1 cellular context compared by ENCODE assay signal in the genomic region with DNA sequence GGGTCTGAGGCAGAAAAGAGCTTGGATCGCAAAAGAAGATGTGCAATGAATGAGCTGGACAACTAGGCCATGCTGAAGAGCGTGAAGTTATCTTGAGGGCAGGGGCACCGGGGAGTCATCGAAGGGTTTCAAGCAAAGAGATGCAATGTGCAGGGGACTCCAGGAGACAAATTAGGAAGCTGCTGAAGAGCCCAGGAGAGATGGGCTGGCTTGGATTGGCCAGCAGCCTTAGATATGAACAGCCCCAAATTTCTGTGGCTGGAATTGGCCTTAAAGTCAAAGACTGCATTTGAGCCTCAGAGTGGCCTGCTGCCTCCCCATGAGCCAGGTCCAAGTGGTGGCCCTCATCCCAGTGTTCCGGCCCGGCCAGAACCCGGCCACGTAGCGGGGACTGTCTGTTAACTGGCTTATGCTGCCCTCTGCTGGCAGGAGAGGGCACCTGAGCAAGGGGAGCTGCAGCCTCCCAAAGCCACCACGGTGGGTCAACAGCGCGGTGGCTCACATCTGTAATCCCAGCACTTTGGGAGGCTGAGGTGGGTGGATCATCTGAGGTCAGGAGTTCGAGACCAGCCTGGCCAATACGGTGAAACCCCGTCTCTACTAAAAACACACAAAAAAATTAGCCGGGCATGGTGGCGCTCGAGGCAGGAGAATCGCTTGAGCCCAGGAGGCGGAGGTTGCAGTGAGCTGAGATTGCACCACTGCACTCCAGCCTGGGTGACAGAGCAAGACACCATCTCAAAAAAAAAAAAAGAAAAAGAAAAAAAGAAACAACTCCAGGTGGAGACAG.
TF ChIP-seq lines count a peak whose summit lies in the region.

No MANE protein-coding gene starts in this region.

TF ChIP-seq in HEK293, 187 proteins besides CTCF, POLR2A, EP300 and RAD21 (continued from another document):
- TF ChIP-seq ZNF639 (tag by site-specific recombination; IDR thresholded peaks at IDR 0.05) (0 out of 2 replicates have a peak, but pooled peaks have one; percentile 27), GLIS1 (tag by site-specific recombination; IDR thresholded peaks at IDR 0.05) (peak; percentile 67), PRDM10 (tag by site-specific recombination; IDR thresholded peaks at IDR 0.05) (0 out of 2 replicates have a peak, but pooled peaks have one; percentile 33), KLF1 (tag by site-specific recombination; IDR thresholded peaks at IDR 0.05) (peak; percentile 25; the same call in 1 of the 2 replicates), YY2 (tag by site-specific recombination; IDR thresholded peaks at IDR 0.05) (peak; percentile 38; the same call in 1 of the 2 replicates), ZBTB17 (tag by site-specific recombination; IDR thresholded peaks at IDR 0.05) (peak; percentile 94), SP2 (tag by site-specific recombination; IDR thresholded peaks at IDR 0.05) (0 out of 2 replicates have a peak, but pooled peaks have one; percentile 4), EGR2 (tag by site-specific recombination; IDR thresholded peaks at IDR 0.05; ENCODE audit: low read depth) (peak; percentile 88), ZBTB10 (tag by site-specific recombination; IDR thresholded peaks at IDR 0.05) (0 out of 2 replicates have a peak, but pooled peaks have one; percentile 25), ZNF518A (tag by site-specific recombination; conservative IDR thresholded peaks at IDR 0.05; ENCODE audit: low read depth) (peak; percentile 25; the same call in 1 of the 2 replicates), KLF8 (tag by site-specific recombination; IDR thresholded peaks at IDR 0.05) (peak; percentile 67; the same call in 1 of the 2 replicates), KLF7 (tag by site-specific recombination; IDR thresholded peaks at IDR 0.05; ENCODE audit: borderline replicate concordance) (peak; percentile 49; the same call in 1 of the 2 replicates), ZNF600 (tag by site-specific recombination; IDR thresholded peaks at IDR 0.05) (peak; percentile 67; the same call in 1 of the 2 replicates), KLF9 (tag by site-specific recombination; IDR thresholded peaks at IDR 0.05; ENCODE audit: low read depth) (peak; percentile 28; the same call in 1 of the 2 replicates), KLF17 (tag by site-specific recombination; IDR thresholded peaks at IDR 0.05) (peak; percentile 53; the same call in 1 of the 2 replicates), ZSCAN30 (tag by site-specific recombination; IDR thresholded peaks at IDR 0.05) (0 out of 2 replicates have a peak, but pooled peaks have one; percentile 35), BCL11A (tag by site-specific recombination; IDR thresholded peaks at IDR 0.05; ENCODE audit: low read depth) (peak; percentile 19; the same call in 1 of the 2 replicates), ZBTB6 (tag by site-specific recombination; IDR thresholded peaks at IDR 0.05) (0 out of 2 replicates have a peak, but pooled peaks have one; percentile 52), ZNF664 (tag by site-specific recombination; IDR thresholded peaks at IDR 0.05) (0 out of 2 replicates have a peak, but pooled peaks have one; percentile 25), GLIS2 (tag by site-specific recombination; IDR thresholded peaks at IDR 0.05) (peak; percentile 65; the same call in 1 of the 2 replicates), ZNF785 (tag by site-specific recombination; IDR thresholded peaks at IDR 0.05) (peak; percentile 79; the same call in 1 of the 2 replicates), SP7 (tag by site-specific recombination; IDR thresholded peaks at IDR 0.05) (peak; percentile 50), ZFHX2 (tag by site-specific recombination; conservative IDR thresholded peaks at IDR 0.05) (peak; percentile 92)
- TF ChIP-seq, protein P1, sequence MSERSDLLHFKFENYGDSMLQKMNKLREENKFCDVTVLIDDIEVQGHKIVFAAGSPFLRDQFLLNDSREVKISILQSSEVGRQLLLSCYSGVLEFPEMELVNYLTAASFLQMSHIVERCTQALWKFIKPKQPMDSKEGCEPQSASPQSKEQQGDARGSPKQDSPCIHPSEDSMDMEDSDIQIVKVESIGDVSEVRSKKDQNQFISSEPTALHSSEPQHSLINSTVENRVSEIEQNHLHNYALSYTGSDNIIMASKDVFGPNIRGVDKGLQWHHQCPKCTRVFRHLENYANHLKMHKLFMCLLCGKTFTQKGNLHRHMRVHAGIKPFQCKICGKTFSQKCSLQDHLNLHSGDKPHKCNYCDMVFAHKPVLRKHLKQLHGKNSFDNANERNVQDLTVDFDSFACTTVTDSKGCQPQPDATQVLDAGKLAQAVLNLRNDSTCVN (tag by site-specific recombination; optimal IDR thresholded peaks at IDR 0.05): peak; percentile 18
